8 cellular contexts compared by ENCODE assay signal in the genomic region with DNA sequence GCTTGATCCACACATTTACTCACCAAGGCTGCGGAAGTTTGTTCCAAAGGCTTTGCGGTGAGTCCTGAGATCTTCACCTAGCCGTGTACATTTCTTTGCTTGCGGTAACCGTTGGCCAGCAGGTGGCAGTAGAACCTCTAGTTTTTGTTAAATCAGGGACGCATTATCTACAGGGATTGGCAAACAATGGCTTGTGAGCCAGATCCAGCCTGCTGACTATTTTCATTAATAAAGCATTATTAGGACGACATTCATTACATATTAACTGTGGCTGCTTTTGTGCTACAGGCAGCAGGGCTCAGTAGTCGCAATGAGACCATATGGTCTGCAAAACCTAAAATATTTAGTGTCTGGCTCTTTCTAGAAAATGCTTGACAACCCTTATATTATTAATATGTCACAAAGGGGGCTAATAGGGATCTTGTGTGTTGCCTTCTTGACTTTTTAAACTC.
DNase-seq lines count a peak whose midpoint lies in the region; ATAC-seq, FAIRE-seq and TF ChIP-seq lines count a peak whose summit lies in the region.

No MANE protein-coding gene starts in this region.

- H2AFZ ChIP-seq in GM12878 (ENCODE audit: control insufficient read depth, low read depth, low read length): no peak overlapping the region

- H3K4me3 ChIP-seq in GM12878 (no peak overlapping the region), iPS DF 6.9 (ENCODE audit: low read length) (no peak overlapping the region), spleen (no peak overlapping the region)

- intact Hi-C loops in GM12878 (cut with micrococcal nuclease; ENCODE audit: unreplicated experiment) (loop anchor here (10.0 kb wide), 1 partner anchor 1095 kb away; no protein-coding TSS in a partner anchor), spleen (cut with DNase I; ENCODE audit: low total_unique reads) (loop anchor here (5.0 to 10.0 kb wide), 2 partner anchors 435 to 552 kb away; no protein-coding TSS in a partner anchor)

- TF ChIP-seq EP300 in GM12878 (IDR thresholded peaks at IDR 0.05; ENCODE audit: borderline replicate concordance in 1 of 2, control insufficient read depth in 1 of 2, low read depth in 2 of 2, low read length in 2 of 2): no peak

- TF ChIP-seq POLR2A in GM12878 (IDR thresholded peaks at IDR 0.05; ENCODE audit: low read depth, low read length) (no peak), spleen (IDR thresholded peaks at IDR 0.05) (no peak)

- no peaks in the 10 kb centered on the region for H3K4me1 ChIP-seq in GM12878 (ENCODE audit: control insufficient read depth, insufficient read depth, low read length)
- peaks cover 2% of the 10 kb centered on the region; the same call in 1 of the 2 replicates for H3K4me1 ChIP-seq in iPS DF 6.9 (ENCODE audit: control insufficient read depth, insufficient read depth, low read length)
- peaks cover 0 to 3% (median 0%) of the 10 kb centered on the region in 6 donors for H3K4me1 ChIP-seq in spleen

- in situ Hi-C loops in GM12878 (cut with MboI): loop anchor here (5.0 to 25.0 kb wide), 4 partner anchors 427 to 1087 kb away; no protein-coding TSS in a partner anchor

- no peak overlapping the region for H3K4me2 ChIP-seq in GM12878 (ENCODE audit: control insufficient read depth, insufficient read depth)

- peak; percentile 41 for FAIRE-seq in GM12878 (lab: Jason Lieb, UNC)

- H3K27me3 ChIP-seq in GM12878 (replicated peaks in 1 of 2; ENCODE audit: control insufficient read depth in 2 of 2, insufficient read depth in 2 of 2, low read length in 1 of 2): no peaks in the 10 kb centered on the region
- no peaks in the 10 kb centered on the region for H3K27me3 ChIP-seq in iPS DF 6.9 (ENCODE audit: control insufficient read depth, insufficient read depth, low read length)
- H3K27me3 ChIP-seq in spleen (replicated peaks in 1 of 7): peaks cover 0 to 7% (median 0%) of the 10 kb centered on the region in 7 donors

- no TSS peak for BruUV-seq in GM12878 (replicated peaks; lab: Mats Ljungman, UMichigan)

- H4K20me1 ChIP-seq in GM12878 (ENCODE audit: control insufficient read depth, insufficient read depth): no peaks in the 10 kb centered on the region

- no peaks in the 10 kb centered on the region for H3K36me3 ChIP-seq in GM12878 (ENCODE audit: control insufficient read depth in 2 of 2, insufficient read depth in 2 of 2, low read length in 1 of 2)
- no peaks in the 10 kb centered on the region for H3K36me3 ChIP-seq in iPS DF 6.9 (ENCODE audit: control insufficient read depth, insufficient read depth, low read length)
- H3K36me3 ChIP-seq in spleen: no peaks in the 10 kb centered on the region

- H3K9ac ChIP-seq in GM12878 (ENCODE audit: control insufficient read depth, insufficient read depth, low read length): no peak overlapping the region

- H3K27ac ChIP-seq in GM12878 (ENCODE audit: control insufficient read depth, insufficient read depth): no peak overlapping the region
- no peak overlapping the region for H3K27ac ChIP-seq in iPS DF 6.9 (ENCODE audit: low read length)
- H3K27ac ChIP-seq in spleen: no peak overlapping the region

- 20% methylated on average over 8 of the region's 8 CpGs for WGBS in GM12878 (ENCODE audit: insufficient coverage, insufficient replicate concordance, low lambda C conversion rate, missing lambda C conversion rate)
- no CpG with 5 or more reads among the region's 8 CpGs for WGBS in iPS DF 6.9 (ENCODE audit: insufficient coverage, insufficient read length)
- WGBS in spleen, 5 donors: 13 to 17% (median 15%) methylated on average over 8 of the region's 8 CpGs

- SMC1A ChIA-PET in GM12878 (lab: Charles Lee; ENCODE audit: uncharacterized antibody, unreplicated experiment): no interaction called here

- peak; percentile 68 for DNase-seq in DMS53 treated with DMSO at 0.1 percent for 48 hours (lab: John Stamatoyannopoulos, UW; ENCODE audit: unreplicated experiment)
- peak; percentile 37 for DNase-seq in HCEC 1CT
- peak; percentile 56 to 76 for DNase-seq in NCI-H1930 (lab: John Stamatoyannopoulos, UW)
- DNase-seq in T-helper 9 cell: peak; percentile 36
- no peak for DNase-seq in GM12878 (ENCODE audit: low read depth, low spot score)
- DNase-seq in iPS DF 6.9 (ENCODE audit: low read depth, low spot score): peak; percentile 70
- DNase-seq in spleen: no peak

- TF ChIP-seq CTCF in GM12878 (IDR thresholded peaks at IDR 0.05 in 2 of 3, conservative IDR thresholded peaks at IDR 0.05 in 1 of 3; ENCODE audit: control insufficient read depth in 2 of 3, extremely low read depth in 1 of 3, insufficient read depth in 1 of 3, low read depth in 3 of 3, low read length in 3 of 3) (peak; percentile 74 to 80 (median 76)), spleen (IDR thresholded peaks at IDR 0.05 in 8 of 11, conservative IDR thresholded peaks at IDR 0.05 in 3 of 11) (peak in 10 of 11 experiments; percentile 21 to 78 (median 64))

- RAD21 ChIA-PET in GM12878 (lab: Charles Lee; ENCODE audit: unreplicated experiment): no interaction called here

- ATAC-seq in GM12878 (peak; percentile 86), HG03469 (IDR thresholded peaks at IDR 0.05; ENCODE audit: unreplicated experiment) (no peak)

- H3K9me3 ChIP-seq in GM12878 (replicated peaks; ENCODE audit: control insufficient read depth, insufficient read depth, low read length) (no peaks in the 10 kb centered on the region), iPS DF 6.9 (ENCODE audit: control insufficient read depth, insufficient read depth, low read length) (no peaks in the 10 kb centered on the region), spleen (no peaks in the 10 kb centered on the region)

- TF ChIP-seq RAD21 in GM12878 (IDR thresholded peaks at IDR 0.05; ENCODE audit: insufficient read depth, low read depth, low read length): peak; percentile 73

- H3K79me2 ChIP-seq in GM12878 (ENCODE audit: control insufficient read depth, insufficient read depth, low read length): no peaks in the 10 kb centered on the region

- CTCF ChIA-PET in GM12878 (lab: Yijun Ruan, JAX): interaction anchor here (1.1 to 1.3 kb wide), 2 partner anchors 10 to 441 kb away, joined by 3 read pairs; partner anchors contain the start of gene PFDN4

- POLR2A ChIA-PET in GM12878 (lab: Charles Lee): no interaction called here

TF ChIP-seq in GM12878, 131 proteins besides CTCF, POLR2A, EP300 and RAD21:
- no peak for TF ChIP-seq SP1 (IDR thresholded peaks at IDR 0.05; ENCODE audit: low read depth, low read length)
- peak in 1 of 2 experiments; percentile 76; a peak in 1 of 4 replicates for TF ChIP-seq ETV6 (conservative IDR thresholded peaks at IDR 0.05 in 1 of 2, IDR thresholded peaks at IDR 0.05 in 1 of 2; ENCODE audit: borderline replicate concordance in 1 of 2, low read depth in 1 of 2)
- TF ChIP-seq E2F4 (IDR thresholded peaks at IDR 0.05; ENCODE audit: low read depth, low read length): no peak
- TF ChIP-seq CHD2 (IDR thresholded peaks at IDR 0.05; ENCODE audit: borderline replicate concordance, low read depth, low read length): no peak
- TF ChIP-seq RB1 (IDR thresholded peaks at IDR 0.05; ENCODE audit: borderline replicate concordance): peak; percentile 75
- TF ChIP-seq, protein P1, sequence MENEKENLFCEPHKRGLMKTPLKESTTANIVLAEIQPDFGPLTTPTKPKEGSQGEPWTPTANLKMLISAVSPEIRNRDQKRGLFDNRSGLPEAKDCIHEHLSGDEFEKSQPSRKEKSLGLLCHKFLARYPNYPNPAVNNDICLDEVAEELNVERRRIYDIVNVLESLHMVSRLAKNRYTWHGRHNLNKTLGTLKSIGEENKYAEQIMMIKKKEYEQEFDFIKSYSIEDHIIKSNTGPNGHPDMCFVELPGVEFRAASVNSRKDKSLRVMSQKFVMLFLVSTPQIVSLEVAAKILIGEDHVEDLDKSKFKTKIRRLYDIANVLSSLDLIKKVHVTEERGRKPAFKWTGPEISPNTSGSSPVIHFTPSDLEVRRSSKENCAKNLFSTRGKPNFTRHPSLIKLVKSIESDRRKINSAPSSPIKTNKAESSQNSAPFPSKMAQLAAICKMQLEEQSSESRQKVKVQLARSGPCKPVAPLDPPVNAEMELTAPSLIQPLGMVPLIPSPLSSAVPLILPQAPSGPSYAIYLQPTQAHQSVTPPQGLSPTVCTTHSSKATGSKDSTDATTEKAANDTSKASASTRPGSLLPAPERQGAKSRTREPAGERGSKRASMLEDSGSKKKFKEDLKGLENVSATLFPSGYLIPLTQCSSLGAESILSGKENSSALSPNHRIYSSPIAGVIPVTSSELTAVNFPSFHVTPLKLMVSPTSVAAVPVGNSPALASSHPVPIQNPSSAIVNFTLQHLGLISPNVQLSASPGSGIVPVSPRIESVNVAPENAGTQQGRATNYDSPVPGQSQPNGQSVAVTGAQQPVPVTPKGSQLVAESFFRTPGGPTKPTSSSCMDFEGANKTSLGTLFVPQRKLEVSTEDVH (IDR thresholded peaks at IDR 0.05; ENCODE audit: low read depth, partially characterized antibody): no peak
- no peak for TF ChIP-seq SRF (IDR thresholded peaks at IDR 0.05; ENCODE audit: low read depth in 2 of 2, low read length in 2 of 2)
- peak; percentile 69; the same call in 1 of the 2 replicates for TF ChIP-seq NFXL1 (IDR thresholded peaks at IDR 0.05; ENCODE audit: borderline replicate concordance)
- peak; percentile 47; the same call in 1 of the 2 replicates for TF ChIP-seq SMC3 (IDR thresholded peaks at IDR 0.05; ENCODE audit: borderline replicate concordance, low read length)
- TF ChIP-seq GATAD2B (conservative IDR thresholded peaks at IDR 0.05; ENCODE audit: low read depth): no peak
- TF ChIP-seq ZSCAN29 (IDR thresholded peaks at IDR 0.05): no peak
- 0 out of 2 replicates have a peak, but pooled peaks have one; percentile 30 for TF ChIP-seq CBFB (IDR thresholded peaks at IDR 0.05; ENCODE audit: low read depth)
- TF ChIP-seq RUNX3 (IDR thresholded peaks at IDR 0.05; ENCODE audit: low read length): peak; percentile 85
TF ChIP-seq in GM12878: peak in this region for 6.

Comparison
In these comparisons a context has a peak if more than half of its experiments do, and no peak if none do; other contexts are left out.
1. DNase-seq: peak in DMS53 treated with DMSO at 0.1 percent for 48 hours (single experiment), HCEC 1CT (single experiment), NCI-H1930 (2 of 2), T-helper 9 cell (single experiment) and iPS DF 6.9 (single experiment); none in GM12878 (single experiment) and spleen (single experiment).